Comparison of ENCODE assay signal across 2 cellular contexts in genomic region chr9:128135561-128135960, GRCh38. TPM values are rescaled to one million over a fixed set of nuclear protein-coding genes. Genes with fewer than 3 reads are reported as not detected.
"Had no signal": no experiment of that assay in that cellular context is flagged by ENCODE, and none has a peak within 500 bp of the region (broad histone marks: within the 10 kb centered on the region; RNA-seq: fewer than 3 reads in every experiment).

No MANE protein-coding gene starts in this region.

RNA-seq across cellular contexts. Expression of gene LCN2, which starts 13.7 kb away (rescaled TPM):
- total RNA-seq: activated CD8-positive, alpha-beta T cell treated with anti-CD3 and anti-CD28 coated beads, Interleukin-2, amount 10 ng/mL, durations not matched to agents 7 days and 5 days; SJSA1 had no signal
